9 cellular contexts compared by ENCODE assay signal in the genomic region with DNA sequence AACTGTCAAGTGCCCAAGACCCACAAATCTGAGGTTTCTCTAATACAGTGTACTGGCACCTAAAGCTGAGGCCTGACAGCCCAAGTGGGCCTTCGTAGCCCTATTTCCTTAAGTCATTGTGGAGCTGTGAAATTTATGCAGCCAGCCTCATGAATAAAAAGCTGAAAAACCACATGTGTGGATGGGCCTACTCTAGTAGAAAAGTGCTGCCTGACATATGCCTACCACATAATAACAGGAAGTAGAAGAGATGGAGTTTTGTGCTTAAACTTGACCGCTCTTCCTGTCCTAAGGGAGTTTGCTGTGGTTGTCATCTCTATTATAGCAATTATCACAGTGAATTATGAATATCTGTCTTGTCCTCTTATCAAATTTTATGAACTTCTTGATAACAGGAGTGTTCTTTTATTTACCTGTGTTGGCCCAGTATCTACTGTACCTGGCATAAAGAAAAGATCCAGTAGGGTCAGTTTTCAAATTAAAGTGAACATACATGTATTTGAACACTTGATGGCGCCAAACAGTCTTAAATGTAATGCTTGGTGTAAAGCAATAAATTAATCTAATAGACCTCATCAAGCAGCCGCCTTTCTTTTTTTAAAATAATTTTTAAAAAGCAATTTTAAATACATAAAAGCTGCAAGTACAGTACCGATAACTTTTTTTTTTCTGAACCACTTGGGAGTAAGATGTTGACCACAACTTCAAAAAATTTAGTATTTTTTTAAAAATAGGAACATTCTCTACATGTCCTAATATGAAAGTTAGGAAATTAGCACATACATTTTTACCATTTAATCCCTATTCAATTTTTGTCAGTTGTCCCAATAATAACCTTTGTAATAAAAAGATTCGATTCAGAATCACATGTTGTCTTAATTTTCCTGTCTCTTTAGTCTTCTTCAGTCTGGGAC. TPM values are rescaled to one million over a fixed set of nuclear protein-coding genes. Genes with fewer than 3 reads are reported as not detected.
A peak's percentile ranks its signal among the peaks of the same experiment; 100 is the strongest.
DNase-seq lines count a peak whose midpoint lies in the region; ATAC-seq and TF ChIP-seq lines count a peak whose summit lies in the region.
"Had no signal": no experiment of that assay in that cellular context is flagged by ENCODE, and none has a peak within 500 bp of the region (broad histone marks: within the 10 kb centered on the region; RNA-seq: fewer than 3 reads in every experiment).

No MANE protein-coding gene starts in this region.

- DNase-seq in A172 (ENCODE audit: low spot score), result peak; percentile 74
- peak; percentile 33 for DNase-seq in GM10266 (ENCODE audit: extremely low spot score)
- DNase-seq in NCI-H146 (lab: John Stamatoyannopoulos, UW), result peak; percentile 47
- DNase-seq in hepatic stellate cell (ENCODE audit: low spot score), result peak; percentile 3
- no peak for DNase-seq in stimulated activated naive B cell treated with anti-CD40 and anti-IgM and Interleukin-4, amounts not matched to agents 10 μg/mL and 1 μg/mL and 100 μg/mL, for 72 hours
- DNase-seq in NK-92 treated with Interleukin-12 subunit alpha and Interleukin-12 subunit beta, amount 100 ng/mL, for 24 hours (lab: John Stamatoyannopoulos, UW), result no peak

- H3K27ac ChIP-seq in VCaP, result peak overlapping the region; percentile 71
- H3K27ac ChIP-seq: epithelial cell of prostate had no signal

- H3K36me3 Mint-ChIP-seq in stimulated activated naive B cell treated with anti-CD40 and anti-IgM and Interleukin-4, amounts not matched to agents 10 μg/mL and 1 μg/mL and 100 μg/mL, for 72 hours, result peaks cover 20 to 36% of the 10 kb centered on the region in 2 donors

- no peaks in the 10 kb centered on the region for H3K4me1 Mint-ChIP-seq in stimulated activated naive B cell treated with anti-CD40 and anti-IgM and Interleukin-4, amounts not matched to agents 10 μg/mL and 1 μg/mL and 100 μg/mL, for 72 hours

- H3K27me3 Mint-ChIP-seq in stimulated activated naive B cell treated with anti-CD40 and anti-IgM and Interleukin-4, amounts not matched to agents 10 μg/mL and 1 μg/mL and 100 μg/mL, for 72 hours, result no peaks in the 10 kb centered on the region

- no peak overlapping the region for H3K27ac Mint-ChIP-seq in stimulated activated naive B cell treated with anti-CD40 and anti-IgM and Interleukin-4, amounts not matched to agents 10 μg/mL and 1 μg/mL and 100 μg/mL, for 72 hours

- H3K4me3 Mint-ChIP-seq in stimulated activated naive B cell treated with anti-CD40 and anti-IgM and Interleukin-4, amounts not matched to agents 10 μg/mL and 1 μg/mL and 100 μg/mL, for 72 hours, result no peak overlapping the region

- TF ChIP-seq CTCF in GM10266 (IDR thresholded peaks at IDR 0.05; ENCODE audit: control insufficient read depth, insufficient read depth, low read depth, missing control alignments) (peak; percentile 56), VCaP (conservative IDR thresholded peaks at IDR 0.05) (peak; percentile 70)

- ATAC-seq in HG02610 (IDR thresholded peaks at IDR 0.05; ENCODE audit: unreplicated experiment), result peak; percentile 81
- ATAC-seq in stimulated activated naive B cell treated with anti-CD40 and anti-IgM and Interleukin-4, amounts not matched to agents 10 μg/mL and 1 μg/mL and 100 μg/mL, for 72 hours (replicated peaks), result peak; percentile 60 to 68

- H3K9me3 Mint-ChIP-seq in stimulated activated naive B cell treated with anti-CD40 and anti-IgM and Interleukin-4, amounts not matched to agents 10 μg/mL and 1 μg/mL and 100 μg/mL, for 72 hours, result no peaks in the 10 kb centered on the region

RNA-seq across cellular contexts. Expression of a gene that starts 51.0 kb away (rescaled TPM):
- total RNA-seq in A172 (2014; rRNA removed; shearing (Covaris generic)), result 30.9 and 31.0 TPM in 2 replicates

RNA-seq across cellular contexts. Expression of a gene that starts 53.3 kb away (rescaled TPM):
- not detected in 2 replicates for total RNA-seq in A172 (2014; rRNA removed; shearing (Covaris generic))

Comparison
In these comparisons a context has a peak if more than half of its experiments do, and no peak if none do; other contexts are left out.
1. DNase-seq: peak in A172 (single experiment), GM10266 (single experiment), NCI-H146 (single experiment) and hepatic stellate cell (single experiment); none in stimulated activated naive B cell treated with anti-CD40 and anti-IgM and Interleukin-4, amounts not matched to agents 10 μg/mL and 1 μg/mL and 100 μg/mL, for 72 hours (single experiment) and NK-92 treated with Interleukin-12 subunit alpha and Interleukin-12 subunit beta, amount 100 ng/mL, for 24 hours (single experiment).